ENCODE assay signal across 8 cellular contexts in genomic region chr19:11887618-11888531, GRCh38. TPM values are rescaled to one million over a fixed set of nuclear protein-coding genes. Genes with fewer than 3 reads are reported as not detected.
DNase-seq lines count a peak whose midpoint lies in the region; ATAC-seq, FAIRE-seq and TF ChIP-seq lines count a peak whose summit lies in the region.

Gene ZNF69 (plus strand): TSS chr19:11887782. CDS start chr19:11887924, 142 bp downstream.

- H4K20me1 ChIP-seq in neural cell (ENCODE audit: insufficient read depth): no peaks in the 10 kb centered on the region

- POLR2A ChIA-PET in RWPE1 (lab: Yijun Ruan, JAX; ENCODE audit: low non-redundant PET): interaction anchor here (0.6 kb wide), 1 partner anchor 794 kb away, joined by 8 read pairs; no protein-coding TSS in a partner anchor

- no peaks in the 10 kb centered on the region for H3F3A ChIP-seq in neural cell (ENCODE audit: insufficient read depth, low read length, poor library complexity, severe bottlenecking)

- H3K4me3 ChIP-seq in neural cell (ENCODE audit: low read length): peak within 1 kb of the TSS; percentile 99

- DNase-seq in DMS 273 (lab: John Stamatoyannopoulos, UW; ENCODE audit: unreplicated experiment) (peak; percentile 62), RWPE1 (ENCODE audit: low spot score) (no peak), frontal cortex (ENCODE audit: low spot score in 2 of 2) (peak; percentile 44 to 74), NCI-H2107 treated with DMSO at 0.1 percent for 48 hours (lab: John Stamatoyannopoulos, UW; ENCODE audit: unreplicated experiment) (no peak)
- peak; percentile 35 for DNase-seq in activated gamma-delta T cell treated with anti-CD3 and anti-CD28 coated beads, Interleukin-2, amount 50 U/mL, for 16 hours (ENCODE audit: low read depth)
- DNase-seq in stimulated activated naive CD4-positive, alpha-beta T cell treated with Interleukin-2 at 50 U/mL for 16 hours (lab: John Stamatoyannopoulos, UW): peak; percentile 11

- CTCF ChIA-PET in RWPE1 (lab: Yijun Ruan, JAX): interaction anchor here (0.5 kb wide), 1 partner anchor 253 kb away, joined by 3 read pairs; no protein-coding TSS in a partner anchor

- H3K27ac ChIP-seq in RWPE1 (peak within 1 kb of the TSS; percentile 59), neural cell (ENCODE audit: low read length) (peak within 1 kb of the TSS; percentile 95)

- no peaks in the 10 kb centered on the region for H3K27me3 ChIP-seq in neural cell (ENCODE audit: insufficient read depth, low read depth, low read length)

- peak within 1 kb of the TSS; percentile 83 for H2AFZ ChIP-seq in neural cell (ENCODE audit: low read depth, low read length)

- H3K9me3 ChIP-seq in neural cell (ENCODE audit: low read length): no peaks in the 10 kb centered on the region

- H3K36me3 ChIP-seq in neural cell (ENCODE audit: insufficient read depth, low read length): no peaks in the 10 kb centered on the region

- no peak for TF ChIP-seq CTCF in RWPE1 (conservative IDR thresholded peaks at IDR 0.05; ENCODE audit: low read depth)
- peak; percentile 62 for TF ChIP-seq CTCF in neural cell (IDR thresholded peaks at IDR 0.05; ENCODE audit: poor library complexity, severe bottlenecking)

- ATAC-seq in HG03135 (IDR thresholded peaks at IDR 0.05; ENCODE audit: unreplicated experiment): peak; percentile 57

- no peak for TF ChIP-seq RAD21 in neural cell (conservative IDR thresholded peaks at IDR 0.05)

- H3K9me2 ChIP-seq in neural cell (ENCODE audit: insufficient read depth, low read length): no peaks in the 10 kb centered on the region

- H3K9ac ChIP-seq in neural cell (ENCODE audit: low read length): peak within 1 kb of the TSS; percentile 96

- H3K79me2 ChIP-seq in neural cell (replicated peaks; ENCODE audit: insufficient read depth, low read length): peaks cover 32% of the 10 kb centered on the region

- FAIRE-seq in frontal cortex (lab: Jason Lieb, UNC): no peak

- no peak for TF ChIP-seq EP300 in neural cell (conservative IDR thresholded peaks at IDR 0.05; ENCODE audit: poor library complexity, severe bottlenecking)

- H3K4me2 ChIP-seq in neural cell (ENCODE audit: low read length): peak within 1 kb of the TSS; percentile 68

TF ChIP-seq in neural cell, 6 proteins besides CTCF, POLR2A, EP300 and RAD21:
- TF ChIP-seq TAF1 (IDR thresholded peaks at IDR 0.05; ENCODE audit: low read depth) (peak; percentile 86), EZH2 (IDR thresholded peaks at IDR 0.05; ENCODE audit: borderline replicate concordance, insufficient read depth, low read length, poor library complexity, severe bottlenecking) (no peak), MXI1 (conservative IDR thresholded peaks at IDR 0.05; ENCODE audit: poor library complexity, severe bottlenecking) (peak; percentile 71), SMC3 (conservative IDR thresholded peaks at IDR 0.05; ENCODE audit: poor library complexity) (peak; percentile 26), POLR2AphosphoS5 (IDR thresholded peaks at IDR 0.05) (peak; percentile 94)
- TF ChIP-seq, protein P1, sequence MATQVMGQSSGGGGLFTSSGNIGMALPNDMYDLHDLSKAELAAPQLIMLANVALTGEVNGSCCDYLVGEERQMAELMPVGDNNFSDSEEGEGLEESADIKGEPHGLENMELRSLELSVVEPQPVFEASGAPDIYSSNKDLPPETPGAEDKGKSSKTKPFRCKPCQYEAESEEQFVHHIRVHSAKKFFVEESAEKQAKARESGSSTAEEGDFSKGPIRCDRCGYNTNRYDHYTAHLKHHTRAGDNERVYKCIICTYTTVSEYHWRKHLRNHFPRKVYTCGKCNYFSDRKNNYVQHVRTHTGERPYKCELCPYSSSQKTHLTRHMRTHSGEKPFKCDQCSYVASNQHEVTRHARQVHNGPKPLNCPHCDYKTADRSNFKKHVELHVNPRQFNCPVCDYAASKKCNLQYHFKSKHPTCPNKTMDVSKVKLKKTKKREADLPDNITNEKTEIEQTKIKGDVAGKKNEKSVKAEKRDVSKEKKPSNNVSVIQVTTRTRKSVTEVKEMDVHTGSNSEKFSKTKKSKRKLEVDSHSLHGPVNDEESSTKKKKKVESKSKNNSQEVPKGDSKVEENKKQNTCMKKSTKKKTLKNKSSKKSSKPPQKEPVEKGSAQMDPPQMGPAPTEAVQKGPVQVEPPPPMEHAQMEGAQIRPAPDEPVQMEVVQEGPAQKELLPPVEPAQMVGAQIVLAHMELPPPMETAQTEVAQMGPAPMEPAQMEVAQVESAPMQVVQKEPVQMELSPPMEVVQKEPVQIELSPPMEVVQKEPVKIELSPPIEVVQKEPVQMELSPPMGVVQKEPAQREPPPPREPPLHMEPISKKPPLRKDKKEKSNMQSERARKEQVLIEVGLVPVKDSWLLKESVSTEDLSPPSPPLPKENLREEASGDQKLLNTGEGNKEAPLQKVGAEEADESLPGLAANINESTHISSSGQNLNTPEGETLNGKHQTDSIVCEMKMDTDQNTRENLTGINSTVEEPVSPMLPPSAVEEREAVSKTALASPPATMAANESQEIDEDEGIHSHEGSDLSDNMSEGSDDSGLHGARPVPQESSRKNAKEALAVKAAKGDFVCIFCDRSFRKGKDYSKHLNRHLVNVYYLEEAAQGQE (IDR thresholded peaks at IDR 0.05; ENCODE audit: borderline replicate concordance): peak; percentile 93

RNA-seq across cellular contexts. Expression of gene ZNF69, which starts in this region (rescaled TPM):
- total RNA-seq in frontal cortex: 17.9 TPM
- 14.4 and 23.1 TPM in 2 replicates for polyA plus RNA-seq in neural cell
- polyA minus RNA-seq in neural cell: 100 and 136 TPM in 2 replicates

Comparison
In these comparisons a context has a peak if more than half of its experiments do, and no peak if none do; other contexts are left out.
1. DNase-seq: peak in DMS 273 (single experiment), activated gamma-delta T cell treated with anti-CD3 and anti-CD28 coated beads, Interleukin-2, amount 50 U/mL, for 16 hours (single experiment), frontal cortex (2 of 2) and stimulated activated naive CD4-positive, alpha-beta T cell treated with Interleukin-2 at 50 U/mL for 16 hours (single experiment); none in RWPE1 (single experiment) and NCI-H2107 treated with DMSO at 0.1 percent for 48 hours (single experiment).